Comparison of ENCODE assay signal across 1 cellular context in genomic region chr9:6412572-6413364, GRCh38.
TF ChIP-seq lines count a peak whose summit lies in the region.

UHRF2 (plus strand) TSS chr9:6413199; CDS start chr9:6413491, 292 bp downstream.

TF ChIP-seq in GM12878, 131 proteins besides CTCF, POLR2A, EP300 and RAD21 (continued from another document):
- TF ChIP-seq HSF1 (IDR thresholded peaks at IDR 0.05; ENCODE audit: low read depth, low read length) (no peak), CEBPB (IDR thresholded peaks at IDR 0.05; ENCODE audit: borderline replicate concordance in 1 of 2, low read depth in 2 of 2, low read length in 2 of 2) (no peak), NFIC (IDR thresholded peaks at IDR 0.05; ENCODE audit: low read depth, low read length) (peak; percentile 62; the same call in 1 of the 2 replicates), JUND (IDR thresholded peaks at IDR 0.05; ENCODE audit: low read depth, low read length) (no peak)
